ENCODE assay signal across 8 cellular contexts in the genomic region with DNA sequence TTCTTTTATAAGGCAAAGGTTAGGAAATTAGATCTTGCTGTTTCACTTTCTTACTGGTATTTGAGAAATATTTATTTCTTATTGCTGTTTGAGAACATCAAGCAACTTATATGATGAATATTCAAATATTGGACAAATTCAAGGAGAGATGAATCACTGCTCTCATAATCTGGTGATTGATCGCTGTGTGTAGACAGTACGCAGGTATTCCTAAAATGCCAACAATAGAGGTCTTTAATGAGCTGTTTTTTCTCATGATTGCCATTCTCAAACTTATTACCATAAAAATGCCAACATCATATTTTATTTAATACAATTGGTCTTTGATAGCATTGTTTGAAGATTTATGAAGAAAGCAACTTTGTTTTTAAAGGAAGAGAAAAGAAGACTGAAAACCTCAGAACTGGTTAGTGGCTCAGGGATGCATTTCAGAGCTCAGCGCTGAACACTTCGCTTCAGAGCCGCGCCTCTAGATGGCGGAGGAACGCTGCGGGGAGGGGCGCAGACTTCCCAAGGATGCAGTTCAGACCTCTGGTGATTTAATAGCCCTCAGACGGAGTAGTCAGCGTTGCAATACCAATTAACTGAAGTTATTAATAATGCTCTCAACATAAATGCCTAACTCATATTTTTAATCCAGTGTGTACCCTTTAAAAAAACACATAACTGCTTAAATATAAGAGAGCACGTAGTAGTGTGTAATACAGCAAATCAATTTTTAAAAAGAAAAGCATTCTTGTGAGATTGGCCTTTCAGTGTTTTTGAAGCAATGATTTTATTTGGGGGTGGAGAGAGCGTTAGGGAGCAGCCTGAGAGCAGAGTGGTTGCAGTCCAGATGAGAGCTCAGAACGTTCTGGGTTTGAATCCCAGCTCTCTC. TPM values are rescaled to one million over a fixed set of nuclear protein-coding genes. Genes with fewer than 3 reads are reported as not detected.
DNase-seq lines count a peak whose midpoint lies in the region; ATAC-seq, FAIRE-seq and TF ChIP-seq lines count a peak whose summit lies in the region.

No MANE protein-coding gene starts in this region.

- in situ Hi-C loops in brain microvascular endothelial cell (cut with HindIII; ENCODE audit: low pct_ligation_motif_present, low sequenced_read_pairs): no loop called here

- H3K27me3 ChIP-seq in BJ (ENCODE audit: control insufficient read depth, insufficient read depth, low read length) (no peaks in the 10 kb centered on the region; the same call in 1 of the 2 replicates), brain microvascular endothelial cell (replicated peaks) (no peaks in the 10 kb centered on the region)

- H3K4me3 ChIP-seq in BJ (ENCODE audit: low read depth, low read length) (no peak overlapping the region), brain microvascular endothelial cell (ENCODE audit: low read depth, low read length) (no peak overlapping the region)

- TF ChIP-seq CTCF in BJ (IDR thresholded peaks at IDR 0.05; ENCODE audit: insufficient read depth, low read depth, low read length) (peak; percentile 43), brain microvascular endothelial cell (IDR thresholded peaks at IDR 0.05; ENCODE audit: low read depth, low read length, missing control alignments) (peak; percentile 83)

- no peak for FAIRE-seq in urothelium cell line (lab: Jason Lieb, UNC)

- H3K27ac ChIP-seq in brain microvascular endothelial cell: no peak overlapping the region

- CTCF ChIA-PET in BJ (lab: Yijun Ruan, JAX): interaction anchor here (1.4 kb wide), 1 partner anchor 13 kb away, joined by 3 read pairs; no protein-coding TSS in a partner anchor

- DNase-seq in BJ (ENCODE audit: low read depth): no peak
- peak; percentile 70 for DNase-seq in NCI-H1436 (lab: John Stamatoyannopoulos, UW)
- peak; percentile 28 for DNase-seq in brain microvascular endothelial cell
- no peak for DNase-seq in left lobe of liver (ENCODE audit: low spot score)
- peak; percentile 59 for DNase-seq in urothelium cell line (ENCODE audit: low spot score)
- no peak for DNase-seq in SKM-1 (lab: John Stamatoyannopoulos, UW; ENCODE audit: unreplicated experiment)
- no peak for DNase-seq in activated naive CD4-positive, alpha-beta T cell treated with Interleukin-2 at 50 U/mL for 16 hours

- POLR2A ChIA-PET in BJ (lab: Charles Lee): no interaction called here

- H3K36me3 ChIP-seq in BJ (ENCODE audit: control insufficient read depth, insufficient read depth, low read length) (no peaks in the 10 kb centered on the region), brain microvascular endothelial cell (replicated peaks) (no peaks in the 10 kb centered on the region)

- peak; percentile 67 for ATAC-seq in GM19438 (IDR thresholded peaks at IDR 0.05; ENCODE audit: low read depth, unreplicated experiment)
- ATAC-seq in left lobe of liver: peak; percentile 87

RNA-seq across cellular contexts. Expression of a gene that starts 38.5 kb away (rescaled TPM):
- not detected in 2 replicates for polyA plus RNA-seq in BJ (2011; rRNA removed)
- polyA minus RNA-seq in BJ (2011; rRNA and poly(A)+ RNA removed): not detected in 2 replicates
- total RNA-seq in left lobe of liver: 28.3 TPM

Comparison
In these comparisons a context has a peak if more than half of its experiments do, and no peak if none do; other contexts are left out.
1. DNase-seq: peak in NCI-H1436 (single experiment), brain microvascular endothelial cell (single experiment) and urothelium cell line (single experiment); none in BJ (single experiment), left lobe of liver (single experiment), SKM-1 (single experiment) and activated naive CD4-positive, alpha-beta T cell treated with Interleukin-2 at 50 U/mL for 16 hours (single experiment).